17 cellular contexts compared by ENCODE assay signal in the genomic region with DNA sequence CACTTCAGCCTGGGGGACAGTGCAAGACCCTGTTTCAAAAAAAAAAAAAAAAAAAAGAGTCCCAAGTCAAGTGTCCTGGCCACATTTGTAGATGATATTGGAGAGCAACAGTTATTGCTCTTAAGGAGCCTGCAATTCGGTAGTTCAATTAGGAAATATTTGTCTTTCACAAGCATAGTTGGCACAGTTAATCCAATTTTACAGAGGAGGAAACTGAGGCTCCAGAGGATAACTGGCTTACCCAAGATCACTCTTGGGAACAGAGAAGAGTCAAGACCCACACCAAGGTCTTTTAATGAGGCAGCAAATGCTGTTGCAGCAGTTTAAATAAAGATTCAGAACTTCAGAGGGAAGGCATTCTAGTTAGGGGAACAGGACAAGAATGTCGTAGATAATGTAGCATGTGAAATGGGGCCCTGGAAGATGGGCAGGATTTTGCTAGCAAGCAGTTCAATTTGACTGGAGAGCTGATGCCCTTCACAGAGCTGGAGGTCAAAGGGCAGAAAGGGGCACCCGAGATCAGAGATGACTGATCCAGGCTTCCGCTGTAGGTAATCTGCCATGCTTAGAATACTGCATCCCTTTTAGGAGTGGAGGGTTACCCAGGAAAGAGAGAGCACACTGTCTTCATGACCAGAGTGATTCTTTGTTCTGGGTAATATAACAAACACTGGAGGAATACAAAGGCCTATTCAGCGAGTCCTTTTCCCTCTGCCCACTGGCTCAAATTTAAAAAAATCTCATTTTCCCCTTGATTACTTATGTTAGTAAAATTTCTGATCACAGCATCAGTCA. TPM values are rescaled to one million over a fixed set of nuclear protein-coding genes. Genes with fewer than 3 reads are reported as not detected.
DNase-seq lines count a peak whose midpoint lies in the region; ATAC-seq and TF ChIP-seq lines count a peak whose summit lies in the region.
"Had no signal": no experiment of that assay in that cellular context is flagged by ENCODE, and none has a peak within 500 bp of the region (broad histone marks: within the 10 kb centered on the region; RNA-seq: fewer than 3 reads in every experiment).

No MANE protein-coding gene starts in this region.

- TF ChIP-seq CTCF in breast epithelium (IDR thresholded peaks at IDR 0.05) (no peak), suprapubic skin (IDR thresholded peaks at IDR 0.05) (no peak)

- DNase-seq in activated CD4-positive, alpha-beta T cell treated with anti-CD3 and anti-CD28 coated beads, Interleukin-2, amount 10 ng/mL, durations not matched to agents 24 days and 14 days: no peak
- DNase-seq in activated CD4-positive, alpha-beta T cell treated with anti-CD3 and anti-CD28 coated beads for 36 hours: no peak
- DNase-seq in breast epithelium (ENCODE audit: low spot score in 2 of 2): no peak
- no peak for DNase-seq in memory B cell (ENCODE audit: low spot score in 2 of 2)
- DNase-seq in suprapubic skin (ENCODE audit: low spot score in 2 of 2): no peak
- DNase-seq in SHP77 (lab: John Stamatoyannopoulos, UW): no peak
- DNase-seq in HUDEP-2 (lab: John Stamatoyannopoulos, UW; ENCODE audit: unreplicated experiment in 76 of 76): no peak
- no peak for DNase-seq in NCI-H446 (lab: John Stamatoyannopoulos, UW)
- DNase-seq: activated naive CD4-positive, alpha-beta T cell treated with anti-CD3 and anti-CD28 coated beads, Interleukin-2, amount 10 ng/mL, durations not matched to agents 7 days and 5 days; colonic mucosa; DMS79 treated with DMSO at 0.1 percent for 48 hours; HCEC 1CT; NCI-H146; stimulated activated CD4-positive, alpha-beta T cell treated with anti-CD3 and anti-CD28 coated beads, Interleukin-4, amount 100 ng/mL, for 4 hours had no signal

- H3K9me3 ChIP-seq in breast epithelium (no peaks in the 10 kb centered on the region), suprapubic skin (no peaks in the 10 kb centered on the region)
- H3K9me3 ChIP-seq: colonic mucosa, prostate gland had no signal

- TF ChIP-seq POLR2A in breast epithelium (IDR thresholded peaks at IDR 0.05) (no peak), suprapubic skin (IDR thresholded peaks at IDR 0.05) (no peak)

- H3K36me3 Mint-ChIP-seq in activated CD4-positive, alpha-beta T cell treated with anti-CD3 and anti-CD28 coated beads, Interleukin-2, amount 10 ng/mL, durations not matched to agents 24 days and 14 days (ENCODE audit: low read depth): peaks cover 34% of the 10 kb centered on the region
- peaks cover 17% of the 10 kb centered on the region for H3K36me3 Mint-ChIP-seq in activated CD4-positive, alpha-beta T cell treated with anti-CD3 and anti-CD28 coated beads for 36 hours (ENCODE audit: low read depth)
- peaks cover 9% of the 10 kb centered on the region for H3K36me3 Mint-ChIP-seq in memory B cell

- H3K27ac ChIP-seq in breast epithelium (peak overlapping the region; percentile 63 to 98), suprapubic skin (peak overlapping the region; percentile 3)
- H3K27ac ChIP-seq: 22Rv1, colonic mucosa, prostate gland, SK-N-MC had no signal

- H3K4me1 ChIP-seq in breast epithelium: peaks cover 0 to 16% of the 10 kb centered on the region in 2 donors
- H3K4me1 ChIP-seq in suprapubic skin: peaks cover 55% of the 10 kb centered on the region
- H3K4me1 ChIP-seq: prostate gland had no signal

- H3K4me3 Mint-ChIP-seq in activated CD4-positive, alpha-beta T cell treated with anti-CD3 and anti-CD28 coated beads, Interleukin-2, amount 10 ng/mL, durations not matched to agents 24 days and 14 days: peak overlapping the region; percentile 8
- no peak overlapping the region for H3K4me3 Mint-ChIP-seq in activated CD4-positive, alpha-beta T cell treated with anti-CD3 and anti-CD28 coated beads for 36 hours
- H3K4me3 Mint-ChIP-seq in memory B cell: no peak overlapping the region
- H3K4me3 Mint-ChIP-seq: activated naive CD4-positive, alpha-beta T cell treated with anti-CD3 and anti-CD28 coated beads, Interleukin-2, amount 10 ng/mL, durations not matched to agents 7 days and 5 days had no signal

- no peaks in the 10 kb centered on the region for H3K27me3 Mint-ChIP-seq in activated CD4-positive, alpha-beta T cell treated with anti-CD3 and anti-CD28 coated beads, Interleukin-2, amount 10 ng/mL, durations not matched to agents 24 days and 14 days
- H3K27me3 Mint-ChIP-seq in activated CD4-positive, alpha-beta T cell treated with anti-CD3 and anti-CD28 coated beads for 36 hours: no peaks in the 10 kb centered on the region
- no peaks in the 10 kb centered on the region for H3K27me3 Mint-ChIP-seq in memory B cell

- ATAC-seq in activated CD4-positive, alpha-beta T cell treated with anti-CD3 and anti-CD28 coated beads for 36 hours: no peak
- ATAC-seq in memory B cell (ENCODE audit: low read depth): no peak

- H3K4me3 ChIP-seq in breast epithelium (peak overlapping the region in 1 of 3 donors; percentile 34), suprapubic skin (peak overlapping the region; percentile 13)
- H3K4me3 ChIP-seq: colonic mucosa, prostate gland, SK-N-MC had no signal

- no peak overlapping the region for H3K27ac Mint-ChIP-seq in activated CD4-positive, alpha-beta T cell treated with anti-CD3 and anti-CD28 coated beads, Interleukin-2, amount 10 ng/mL, durations not matched to agents 24 days and 14 days
- no peak overlapping the region for H3K27ac Mint-ChIP-seq in activated CD4-positive, alpha-beta T cell treated with anti-CD3 and anti-CD28 coated beads for 36 hours
- peak overlapping the region; percentile 28 for H3K27ac Mint-ChIP-seq in memory B cell
- H3K27ac Mint-ChIP-seq: activated naive CD4-positive, alpha-beta T cell treated with anti-CD3 and anti-CD28 coated beads, Interleukin-2, amount 10 ng/mL, durations not matched to agents 7 days and 5 days had no signal

- no peaks in the 10 kb centered on the region for H3K27me3 ChIP-seq in breast epithelium
- no peaks in the 10 kb centered on the region for H3K27me3 ChIP-seq in suprapubic skin
- H3K27me3 ChIP-seq: colonic mucosa had no signal

- CTCF ChIA-PET in activated CD4-positive, alpha-beta T cell treated with anti-CD3 and anti-CD28 coated beads for 36 hours (lab: Charles Lee): interaction anchor here (1.0 to 3.0 kb wide), 3 partner anchors 67 to 85 kb away, joined by 3 to 11 read pairs (median 5); no protein-coding TSS in a partner anchor

- WGBS in suprapubic skin: 80% methylated on average over 5 of the region's 5 CpGs

- TF ChIP-seq EP300 in suprapubic skin (IDR thresholded peaks at IDR 0.05): no peak

- POLR2A ChIA-PET in activated CD4-positive, alpha-beta T cell treated with anti-CD3 and anti-CD28 coated beads for 36 hours (lab: Charles Lee): no interaction called here

- H3K4me1 Mint-ChIP-seq in activated CD4-positive, alpha-beta T cell treated with anti-CD3 and anti-CD28 coated beads, Interleukin-2, amount 10 ng/mL, durations not matched to agents 24 days and 14 days: peaks cover 58% of the 10 kb centered on the region
- peaks cover 65% of the 10 kb centered on the region for H3K4me1 Mint-ChIP-seq in activated CD4-positive, alpha-beta T cell treated with anti-CD3 and anti-CD28 coated beads for 36 hours
- peaks cover 32% of the 10 kb centered on the region for H3K4me1 Mint-ChIP-seq in memory B cell

- H3K36me3 ChIP-seq in breast epithelium (no peaks in the 10 kb centered on the region), suprapubic skin (no peaks in the 10 kb centered on the region)
- H3K36me3 ChIP-seq: colonic mucosa, prostate gland had no signal

- no peaks in the 10 kb centered on the region for H3K9me3 Mint-ChIP-seq in activated CD4-positive, alpha-beta T cell treated with anti-CD3 and anti-CD28 coated beads, Interleukin-2, amount 10 ng/mL, durations not matched to agents 24 days and 14 days
- no peaks in the 10 kb centered on the region for H3K9me3 Mint-ChIP-seq in activated CD4-positive, alpha-beta T cell treated with anti-CD3 and anti-CD28 coated beads for 36 hours (ENCODE audit: low read depth)
- no peaks in the 10 kb centered on the region for H3K9me3 Mint-ChIP-seq in memory B cell
- H3K9me3 Mint-ChIP-seq: activated naive CD4-positive, alpha-beta T cell treated with anti-CD3 and anti-CD28 coated beads, Interleukin-2, amount 10 ng/mL, durations not matched to agents 7 days and 5 days had no signal

- intact Hi-C loops in activated CD4-positive, alpha-beta T cell treated with anti-CD3 and anti-CD28 coated beads, Interleukin-2, amount 10 ng/mL, durations not matched to agents 24 days and 14 days (cut with micrococcal nuclease): no loop called here
- intact Hi-C loops in activated CD4-positive, alpha-beta T cell treated with anti-CD3 and anti-CD28 coated beads for 36 hours (cut with DNase I, micrococcal nuclease): loop anchor here in 1 of 2 experiments (10.0 kb wide), 1 partner anchor 1978 kb away; a partner anchor contains a TSS
- intact Hi-C loops in breast epithelium (cut with DNase I; ENCODE audit: low total_unique reads): no loop called here

RNA-seq across cellular contexts. Expression of a gene that starts 3.0 kb away (rescaled TPM):
- 26.3 and 29.9 TPM in 2 replicates for total RNA-seq in activated CD4-positive, alpha-beta T cell treated with anti-CD3 and anti-CD28 coated beads, Interleukin-2, amount 10 ng/mL, durations not matched to agents 24 days and 14 days
- total RNA-seq in activated CD4-positive, alpha-beta T cell treated with anti-CD3 and anti-CD28 coated beads for 36 hours: 10 to 100 TPM; 21.6 to 29.2 TPM
- total RNA-seq in breast epithelium (100 to 1,000 TPM in 1 of 3 donors, 10 to 100 TPM in 2; 39.5 to 100 (median 81.3) TPM), suprapubic skin (100 to 1,000 TPM in 1 of 4 donors, 10 to 100 TPM in 3; 73.5 to 132 (median 90.3) TPM)
